In genomic region chr10:62264126-62264525, GRCh38 we compare ENCODE assay signal across 1 cellular context.
TF ChIP-seq lines count a peak whose summit lies in the region.

No MANE protein-coding gene starts in this region.

TF ChIP-seq in K562, 482 proteins besides CTCF, POLR2A, EP300 and RAD21:
- no peak for TF ChIP-seq ZNF263 (CRISPR knock-in tag; IDR thresholded peaks at IDR 0.05; ENCODE audit: borderline replicate concordance)
- TF ChIP-seq MTA2 (IDR thresholded peaks at IDR 0.05; ENCODE audit: low read depth), result no peak
- TF ChIP-seq NFIC (IDR thresholded peaks at IDR 0.05), result no peak
- no peak for TF ChIP-seq SPI1 (IDR thresholded peaks at IDR 0.05; ENCODE audit: borderline replicate concordance, low read depth, low read length)
- peak; percentile 17 for TF ChIP-seq DACH1 (IDR thresholded peaks at IDR 0.05; ENCODE audit: partially characterized antibody)
